Comparison of ENCODE assay signal across 5 cellular contexts in genomic region chr9:119672763-119673162, GRCh38.
DNase-seq lines count a peak whose midpoint lies in the region; TF ChIP-seq lines count a peak whose summit lies in the region.
"Not testable (repeated sequence)": the region's sequence is repeated elsewhere in the genome, so short reads cannot be mapped to it uniquely, and the experiment has no call there.

No MANE protein-coding gene starts in this region.

- DNase-seq in DMS 273 treated with DMSO at 0.1 percent for 48 hours (lab: John Stamatoyannopoulos, UW) = peak; percentile 46
- peak; percentile 81 for DNase-seq in NCI-H2171 treated with DMSO at 0.1 percent for 48 hours (lab: John Stamatoyannopoulos, UW)
- DNase-seq in NCI-H524 treated with DMSO at 0.1 percent for 48 hours (lab: John Stamatoyannopoulos, UW) = peak; percentile 52
- peak; percentile 92 for DNase-seq in NCI-H82 (lab: John Stamatoyannopoulos, UW)
- peak; percentile 90 for DNase-seq in WERI-Rb-1

- H3K27me3 ChIP-seq in WERI-Rb-1 (ENCODE audit: insufficient read depth, low read depth, severe bottlenecking) = not testable (repeated sequence)

- H3K36me3 ChIP-seq in WERI-Rb-1 = not testable (repeated sequence)

- peak overlapping the region; percentile 93 for H3K27ac ChIP-seq in WERI-Rb-1

- not testable (repeated sequence) for TF ChIP-seq CTCF in WERI-Rb-1 (IDR thresholded peaks at IDR 0.05; ENCODE audit: low read depth, low read length)

- H3K4me3 ChIP-seq in WERI-Rb-1 (ENCODE audit: low read depth, low read length) = not testable (repeated sequence)

- not testable (repeated sequence) for H3K9me3 ChIP-seq in WERI-Rb-1 (ENCODE audit: severe bottlenecking)
